In genomic region chr13:79404985-79405384, GRCh38 we compare ENCODE assay signal across 8 cellular contexts. TPM values are rescaled to one million over a fixed set of nuclear protein-coding genes. Genes with fewer than 3 reads are reported as not detected.
A peak's percentile ranks its signal among the peaks of the same experiment; 100 is the strongest.
DNase-seq lines count a peak whose midpoint lies in the region; ATAC-seq and TF ChIP-seq lines count a peak whose summit lies in the region.

No MANE protein-coding gene starts in this region.

- no peak for TF ChIP-seq POLR2A in lower leg skin (IDR thresholded peaks at IDR 0.05)

- H3K4me3 ChIP-seq in heart right ventricle (peak overlapping the region; percentile 61 to 94 (median 87)), WI38 (ENCODE audit: low read depth, low read length) (peak overlapping the region; percentile 94), lower leg skin (ENCODE audit: low read depth, poor library complexity, severe bottlenecking) (peak overlapping the region; percentile 96), aorta (ENCODE audit: low read length in 2 of 2) (peak overlapping the region; percentile 79 to 99)

- ATAC-seq in heart right ventricle, result no peak
- no peak for ATAC-seq in Right ventricle myocardium inferior
- no peak for ATAC-seq in aorta (ENCODE audit: low FRiP score)

- TF ChIP-seq CTCF in heart right ventricle (IDR thresholded peaks at IDR 0.05) (no peak), WI38 (IDR thresholded peaks at IDR 0.05; ENCODE audit: low read depth, low read length) (no peak), lower leg skin (IDR thresholded peaks at IDR 0.05) (no peak)

- WGBS in heart right ventricle, 2 donors, result 1 to 2% methylated on average over 10 of the region's 10 CpGs
- 1 to 2% methylated on average over 10 of the region's 10 CpGs for WGBS in lower leg skin, 2 donors
- WGBS in aorta, 2 donors, result 1 to 2% methylated on average over 10 of the region's 10 CpGs

- intact Hi-C loops in heart right ventricle (cut with DNase I) (loop anchor here in 1 of 10 donors (5.0 kb wide), 1 partner anchor 137 kb away; no protein-coding TSS in a partner anchor), Right ventricle myocardium inferior (cut with DNase I) (loop anchor here (10.0 kb wide), 1 partner anchor 940 kb away; the partner anchor contains the start of gene SPRY2), lower leg skin (cut with DNase I; ENCODE audit: low total_unique reads) (no loop called here), aorta (cut with DNase I) (loop anchor here (5.0 to 10.0 kb wide), 2 partner anchors 77 to 530 kb away; partner anchors contain the start of gene NDFIP2 (in 1 of the 2))

- H3K27me3 ChIP-seq in heart right ventricle (no peaks in the 10 kb centered on the region), aorta (ENCODE audit: control insufficient read depth in 1 of 2, insufficient read depth in 2 of 2, low read length in 1 of 2) (no peaks in the 10 kb centered on the region)

- H3K27ac ChIP-seq in heart right ventricle, result peak overlapping the region in 9 of 10 donors; percentile 86 to 97 (median 94)
- H3K27ac ChIP-seq in aorta (ENCODE audit: low read depth in 1 of 2, low read length in 2 of 2), result no peak overlapping the region

- DNase-seq in heart right ventricle (no peak), Right ventricle myocardium inferior (ENCODE audit: missing footprints) (no peak), lower leg skin (ENCODE audit: low spot score in 2 of 2) (no peak), aorta (no peak), DMS79 treated with DMSO at 0.1 percent for 48 hours (lab: John Stamatoyannopoulos, UW) (no peak)
- DNase-seq in activated CD8-positive, alpha-beta memory T cell treated with anti-CD3 and anti-CD28 coated beads, Interleukin-2, amount 50 U/mL, for 48 hours, result no peak
- DNase-seq in NK-92 treated with Interleukin-12 subunit alpha and Interleukin-12 subunit beta, amount 100 ng/mL, for 24 hours (lab: John Stamatoyannopoulos, UW), result no peak

- H3K9me3 ChIP-seq in heart right ventricle, result no peaks in the 10 kb centered on the region
- H3K9me3 ChIP-seq in aorta (ENCODE audit: control insufficient read depth, low read length), result no peaks in the 10 kb centered on the region

- H3K36me3 ChIP-seq in heart right ventricle (peaks cover 0 to 4% (median 0%) of the 10 kb centered on the region in 9 donors), aorta (ENCODE audit: control insufficient read depth in 1 of 2, insufficient read depth in 2 of 2, low read length in 1 of 2) (no peaks in the 10 kb centered on the region)

- H3K4me1 ChIP-seq in heart right ventricle (peaks cover 0 to 68% (median 51%) of the 10 kb centered on the region in 9 donors), aorta (ENCODE audit: control insufficient read depth in 1 of 2, insufficient read depth in 2 of 2, low read length in 2 of 2) (peaks cover 3 to 6% of the 10 kb centered on the region in 2 donors)

RNA-seq across cellular contexts. Expression of gene RBM26, which starts 1.1 kb away (rescaled TPM):
- total RNA-seq in heart right ventricle, result 10 to 100 TPM; 18.6 to 28.6 (median 24.5) TPM
- 10 to 100 TPM in 1 of 2 donors, 1 to 10 TPM in 1; 7.5 to 46.8 TPM for polyA plus RNA-seq in heart right ventricle
- 19.2 TPM for total RNA-seq in Right ventricle myocardium inferior
- 10 to 100 TPM; 23.5 to 29.6 (median 28.8) TPM for total RNA-seq in lower leg skin
- total RNA-seq in aorta, result 10 to 100 TPM; 37.5 to 54.6 TPM
- 10 to 100 TPM in 1 of 2 donors, 1 to 10 TPM in 1; 5.5 to 21.7 TPM for polyA plus RNA-seq in aorta

Comparison
In these comparisons a context has a peak if more than half of its experiments do, and no peak if none do; other contexts are left out.
1. H3K27ac ChIP-seq: peak in heart right ventricle (9 of 10); none in aorta (0 of 2).
2. Peak in every context shown above with its lines, with median percentiles within 50 percentile points of each other: H3K4me3 ChIP-seq.